In genomic region chr16:47304563-47304962, GRCh38 we compare ENCODE assay signal across 29 cellular contexts.
"Had no signal": no experiment of that assay in that cellular context is flagged by ENCODE, and none has a peak within 500 bp of the region (broad histone marks: within the 10 kb centered on the region; RNA-seq: fewer than 3 reads in every experiment).

No MANE protein-coding gene starts in this region.

- H3K4me1 ChIP-seq: adrenal gland, ascending aorta had no signal

- H3K4me3 ChIP-seq: adrenal gland, ascending aorta, cardiac muscle cell had no signal

- H3K36me3 ChIP-seq: adrenal gland had no signal

- DNase-seq: activated B cell treated with CpG ODN at 0.5 μM for 24 hours; activated CD4-positive, alpha-beta memory T cell treated with anti-CD3 and anti-CD28 coated beads for 36 hours; activated CD4-positive, alpha-beta T cell treated with anti-CD3 and anti-CD28 coated beads for 4 hours; activated CD4-positive, alpha-beta T cell treated with anti-CD3 and anti-CD28 coated beads, Interleukin-2, amount 10 ng/mL, durations not matched to agents 24 days and 14 days; activated CD4-positive, alpha-beta T cell treated with anti-CD3 and anti-CD28 coated beads, Interleukin-2, amount 50 U/mL, for 1 hour; activated CD4-positive, alpha-beta T cell treated with anti-CD3 and anti-CD28 coated beads, Interleukin-2, amount 50 U/mL, for 4 hours; activated CD4-positive, CD25-positive, alpha-beta regulatory T cell treated with anti-CD3 and anti-CD28 coated beads, Interleukin-2, amount 50 U/mL, for 72 hours; activated CD8-positive, alpha-beta memory T cell treated with anti-CD3 and anti-CD28 coated beads, Interleukin-2, amount 50 U/mL, for 4 hours; activated CD8-positive, alpha-beta T cell treated with anti-CD3 and anti-CD28 coated beads for 36 hours; activated effector memory CD4-positive, alpha-beta T cell treated with anti-CD3 and anti-CD28 coated beads, Interleukin-2, amount 50 U/mL, for 16 hours; activated gamma-delta T cell treated with Interleukin-2 at 50 U/mL for 16 hours; activated naive CD4-positive, alpha-beta T cell; activated naive CD4-positive, alpha-beta T cell treated with anti-CD3 and anti-CD28 coated beads for 36 hours; activated naive CD4-positive, alpha-beta T cell treated with anti-CD3 and anti-CD28 coated beads, Interleukin-2, amount 50 U/mL, for 16 hours; activated naive CD8-positive, alpha-beta T cell treated with anti-CD3 and anti-CD28 coated beads for 36 hours; activated T-cell treated with anti-CD3 and anti-CD28 coated beads for 4 hours; activated T-cell treated with anti-CD3 and anti-CD28 coated beads, Interleukin-2, amount 50 U/mL, for 1 hour; activated T-cell treated with anti-CD3 and anti-CD28 coated beads, Interleukin-2, amount 50 U/mL, for 4 hours; activated T-cell treated with anti-CD3 and anti-CD28 coated beads, Interleukin-2, amount 50 U/mL, for 72 hours; adrenal gland; amygdala; anterior cingulate cortex; caudate nucleus; cerebellar nuclear complex; T-helper 2 cell; T-helper 9 cell had no signal

- H3K9me3 ChIP-seq: adrenal gland, ascending aorta had no signal

- H3K27me3 ChIP-seq: adrenal gland, ascending aorta, cardiac muscle cell had no signal

- H3K27ac ChIP-seq: adrenal gland, ascending aorta, cardiac muscle cell, VCaP had no signal
